ENCODE assay signal across 41 cellular contexts in genomic region chr12:40390980-40391379, GRCh38.
"Had no signal": no experiment of that assay in that cellular context is flagged by ENCODE, and none has a peak within 500 bp of the region (broad histone marks: within the 10 kb centered on the region; RNA-seq: fewer than 3 reads in every experiment).

No MANE protein-coding gene starts in this region.

- H3K9me3 ChIP-seq: adrenal gland, ascending aorta, body of pancreas, breast epithelium had no signal

- H3K27me3 ChIP-seq: adrenal gland, ascending aorta, body of pancreas, brain microvascular endothelial cell, breast epithelium, cardiac muscle cell had no signal

- H3K36me3 Mint-ChIP-seq: activated naive CD4-positive, alpha-beta T cell treated with anti-CD3 and anti-CD28 coated beads, Interleukin-2, amount 10 ng/mL, durations not matched to agents 7 days and 5 days; activated naive CD4-positive, alpha-beta T cell treated with anti-CD3 and anti-CD28 coated beads, Interleukin-2, amount 50 U/mL, for 24 hours; activated naive CD4-positive, alpha-beta T cell treated with anti-CD3 and anti-CD28 coated beads, Interleukin-2, amount 50 U/mL, for 72 hours; activated naive CD8-positive, alpha-beta T cell; activated naive CD8-positive, alpha-beta T cell treated with anti-CD3 and anti-CD28 coated beads for 36 hours; activated naive CD8-positive, alpha-beta T cell treated with anti-CD3 and anti-CD28 coated beads, Interleukin-2, amount 10 ng/mL, durations not matched to agents 7 days and 5 days; brain had no signal

- H3K4me1 ChIP-seq: adrenal gland, ascending aorta, body of pancreas, breast epithelium had no signal

- DNase-seq: activated effector memory CD4-positive, alpha-beta T cell treated with anti-CD3 and anti-CD28 coated beads, Interleukin-2, amount 50 U/mL, for 16 hours; activated effector memory CD4-positive, alpha-beta T cell treated with Interleukin-2 at 50 U/mL for 16 hours; activated gamma-delta T cell; activated gamma-delta T cell treated with Interleukin-2 at 50 U/mL for 16 hours; activated naive CD4-positive, alpha-beta T cell; activated naive CD4-positive, alpha-beta T cell treated with anti-CD3 and anti-CD28 coated beads for 36 hours; activated naive CD4-positive, alpha-beta T cell treated with anti-CD3 and anti-CD28 coated beads, Interleukin-2, amount 10 ng/mL, durations not matched to agents 7 days and 5 days; activated naive CD4-positive, alpha-beta T cell treated with anti-CD3 and anti-CD28 coated beads, Interleukin-2, amount 50 U/mL, for 16 hours; activated naive CD4-positive, alpha-beta T cell treated with Interleukin-2 at 50 U/mL for 16 hours; activated naive CD8-positive, alpha-beta T cell treated with anti-CD3 and anti-CD28 coated beads for 36 hours; activated naive CD8-positive, alpha-beta T cell treated with anti-CD3 and anti-CD28 coated beads, Interleukin-2, amount 10 ng/mL, durations not matched to agents 7 days and 5 days; activated naive CD8-positive, alpha-beta T cell treated with anti-CD3 and anti-CD28 coated beads, Interleukin-2, amount 50 U/mL, for 24 hours; activated T-cell treated with anti-CD3 and anti-CD28 coated beads for 4 hours; activated T-cell treated with anti-CD3 and anti-CD28 coated beads, Interleukin-2, amount 50 U/mL, for 1 hour; activated T-cell treated with anti-CD3 and anti-CD28 coated beads, Interleukin-2, amount 50 U/mL, for 24 hours; activated T-cell treated with anti-CD3 and anti-CD28 coated beads, Interleukin-2, amount 50 U/mL, for 4 hours; activated T-cell treated with anti-CD3 and anti-CD28 coated beads, Interleukin-2, amount 50 U/mL, for 48 hours; activated T-cell treated with anti-CD3 and anti-CD28 coated beads, Interleukin-2, amount 50 U/mL, for 72 hours; adrenal gland; amniotic stem cell; amygdala; anterior cingulate cortex; aorta; body of pancreas; brain microvascular endothelial cell; caudate nucleus; central memory CD4-positive, alpha-beta T cell; cerebellar nuclear complex had no signal

- FAIRE-seq: astrocyte, bronchial epithelial cell had no signal

- H3K9me3 Mint-ChIP-seq: activated naive CD8-positive, alpha-beta T cell treated with anti-CD3 and anti-CD28 coated beads for 36 hours; activated naive CD8-positive, alpha-beta T cell treated with anti-CD3 and anti-CD28 coated beads, Interleukin-2, amount 50 U/mL, for 24 hours; activated T-cell treated with anti-CD3 and anti-CD28 coated beads, Interleukin-2, amount 50 U/mL, for 72 hours; activated T-helper 1 cell treated with anti-CD3 and anti-CD28 coated beads, Interleukin-12 subunit alpha, Interleukin-12 subunit beta, Interleukin-2, Interleukin-4 antibody, amounts not matched to agents 30 ng/mL and 10 ng/mL and 1 ng/mL, durations not matched to agents 14 hours and 24 hours and 36 hours; activated T-helper 17 cell treated with anti-CD3 and anti-CD28 coated beads, Interleukin-2, amount 50 U/mL, for 72 hours; activated T-helper 2 cell treated with anti-CD3 and anti-CD28 coated beads, Interferon-gamma antibody, Interleukin-2, Interleukin-4, amounts not matched to agents 10 μg/mL and 5 μg/mL and 100 μg/mL, durations not matched to agents 14 hours and 24 hours and 36 hours; central memory CD8-positive, alpha-beta T cell had no signal

- H3K27me3 Mint-ChIP-seq: activated naive CD4-positive, alpha-beta T cell treated with anti-CD3 and anti-CD28 coated beads, Interleukin-2, amount 10 ng/mL, durations not matched to agents 7 days and 5 days; activated naive CD4-positive, alpha-beta T cell treated with anti-CD3 and anti-CD28 coated beads, Interleukin-2, amount 50 U/mL, for 24 hours; activated naive CD8-positive, alpha-beta T cell; activated naive CD8-positive, alpha-beta T cell treated with anti-CD3 and anti-CD28 coated beads for 36 hours; activated naive CD8-positive, alpha-beta T cell treated with anti-CD3 and anti-CD28 coated beads, Interleukin-2, amount 10 ng/mL, durations not matched to agents 7 days and 5 days; activated naive CD8-positive, alpha-beta T cell treated with anti-CD3 and anti-CD28 coated beads, Interleukin-2, amount 50 U/mL, for 24 hours; activated T-cell treated with anti-CD3 and anti-CD28 coated beads, Interleukin-2, amount 50 U/mL, for 24 hours; activated T-helper 17 cell treated with anti-CD3 and anti-CD28 coated beads, Interleukin-2, amount 50 U/mL, for 72 hours; central memory CD8-positive, alpha-beta T cell had no signal

- H3K27ac Mint-ChIP-seq: activated naive CD4-positive, alpha-beta T cell treated with anti-CD3 and anti-CD28 coated beads for 36 hours; activated naive CD4-positive, alpha-beta T cell treated with anti-CD3 and anti-CD28 coated beads, Interleukin-2, amount 10 ng/mL, durations not matched to agents 7 days and 5 days; activated naive CD4-positive, alpha-beta T cell treated with anti-CD3 and anti-CD28 coated beads, Interleukin-2, amount 50 U/mL, for 24 hours; activated naive CD4-positive, alpha-beta T cell treated with anti-CD3 and anti-CD28 coated beads, Interleukin-2, amount 50 U/mL, for 72 hours; activated naive CD8-positive, alpha-beta T cell; activated naive CD8-positive, alpha-beta T cell treated with anti-CD3 and anti-CD28 coated beads for 36 hours; activated naive CD8-positive, alpha-beta T cell treated with anti-CD3 and anti-CD28 coated beads, Interleukin-2, amount 10 ng/mL, durations not matched to agents 7 days and 5 days; activated naive CD8-positive, alpha-beta T cell treated with anti-CD3 and anti-CD28 coated beads, Interleukin-2, amount 50 U/mL, for 24 hours; activated T-cell treated with anti-CD3 and anti-CD28 coated beads, Interleukin-2, amount 50 U/mL, for 24 hours; activated T-cell treated with anti-CD3 and anti-CD28 coated beads, Interleukin-2, amount 50 U/mL, for 72 hours; activated T-helper 1 cell treated with anti-CD3 and anti-CD28 coated beads, Interleukin-12 subunit alpha, Interleukin-12 subunit beta, Interleukin-2, Interleukin-4 antibody, amounts not matched to agents 30 ng/mL and 10 ng/mL and 1 ng/mL, durations not matched to agents 14 hours and 24 hours and 36 hours; activated T-helper 17 cell treated with anti-CD3 and anti-CD28 coated beads, Interleukin-2, amount 50 U/mL, for 72 hours; activated T-helper 2 cell treated with anti-CD3 and anti-CD28 coated beads, Interferon-gamma antibody, Interleukin-2, Interleukin-4, amounts not matched to agents 10 μg/mL and 5 μg/mL and 100 μg/mL, durations not matched to agents 14 hours and 24 hours and 36 hours; brain had no signal

- H3K27ac ChIP-seq: adrenal gland, ascending aorta, body of pancreas, brain microvascular endothelial cell, breast epithelium, cardiac muscle cell had no signal

- H3K4me3 ChIP-seq: adrenal gland, ascending aorta, body of pancreas, breast epithelium, cardiac muscle cell had no signal

- H3K4me3 Mint-ChIP-seq: activated naive CD4-positive, alpha-beta T cell treated with anti-CD3 and anti-CD28 coated beads for 36 hours; activated naive CD4-positive, alpha-beta T cell treated with anti-CD3 and anti-CD28 coated beads, Interleukin-2, amount 10 ng/mL, durations not matched to agents 7 days and 5 days; activated naive CD4-positive, alpha-beta T cell treated with anti-CD3 and anti-CD28 coated beads, Interleukin-2, amount 50 U/mL, for 24 hours; activated naive CD8-positive, alpha-beta T cell; activated naive CD8-positive, alpha-beta T cell treated with anti-CD3 and anti-CD28 coated beads for 36 hours; activated naive CD8-positive, alpha-beta T cell treated with anti-CD3 and anti-CD28 coated beads, Interleukin-2, amount 10 ng/mL, durations not matched to agents 7 days and 5 days; activated naive CD8-positive, alpha-beta T cell treated with anti-CD3 and anti-CD28 coated beads, Interleukin-2, amount 50 U/mL, for 24 hours; activated T-cell treated with anti-CD3 and anti-CD28 coated beads, Interleukin-2, amount 50 U/mL, for 24 hours; activated T-cell treated with anti-CD3 and anti-CD28 coated beads, Interleukin-2, amount 50 U/mL, for 4 hours; activated T-cell treated with anti-CD3 and anti-CD28 coated beads, Interleukin-2, amount 50 U/mL, for 72 hours; activated T-helper 1 cell treated with anti-CD3 and anti-CD28 coated beads, Interleukin-12 subunit alpha, Interleukin-12 subunit beta, Interleukin-2, Interleukin-4 antibody, amounts not matched to agents 30 ng/mL and 10 ng/mL and 1 ng/mL, durations not matched to agents 14 hours and 24 hours and 36 hours; activated T-helper 17 cell treated with anti-CD3 and anti-CD28 coated beads, Interleukin-2, amount 50 U/mL, for 72 hours; brain; central memory CD8-positive, alpha-beta T cell had no signal

- H3K36me3 ChIP-seq: adrenal gland, ascending aorta, brain microvascular endothelial cell, breast epithelium, cardiac muscle cell had no signal

- H3K4me1 Mint-ChIP-seq: activated naive CD4-positive, alpha-beta T cell treated with anti-CD3 and anti-CD28 coated beads, Interleukin-2, amount 10 ng/mL, durations not matched to agents 7 days and 5 days; activated naive CD4-positive, alpha-beta T cell treated with anti-CD3 and anti-CD28 coated beads, Interleukin-2, amount 50 U/mL, for 24 hours; activated naive CD8-positive, alpha-beta T cell treated with anti-CD3 and anti-CD28 coated beads for 36 hours; activated naive CD8-positive, alpha-beta T cell treated with anti-CD3 and anti-CD28 coated beads, Interleukin-2, amount 10 ng/mL, durations not matched to agents 7 days and 5 days; activated naive CD8-positive, alpha-beta T cell treated with anti-CD3 and anti-CD28 coated beads, Interleukin-2, amount 50 U/mL, for 24 hours; activated T-helper 17 cell treated with anti-CD3 and anti-CD28 coated beads, Interleukin-2, amount 50 U/mL, for 72 hours; brain; central memory CD8-positive, alpha-beta T cell had no signal

- ATAC-seq: activated naive CD4-positive, alpha-beta T cell treated with anti-CD3 and anti-CD28 coated beads, Interleukin-2, amount 50 U/mL, for 72 hours; activated naive CD8-positive, alpha-beta T cell treated with anti-CD3 and anti-CD28 coated beads, Interleukin-2, amount 50 U/mL, for 24 hours; activated T-cell treated with anti-CD3 and anti-CD28 coated beads, Interleukin-2, amount 50 U/mL, for 4 hours; activated T-cell treated with anti-CD3 and anti-CD28 coated beads, Interleukin-2, amount 50 U/mL, for 72 hours; activated T-helper 17 cell treated with anti-CD3 and anti-CD28 coated beads, Interleukin-2, amount 50 U/mL, for 72 hours; body of pancreas had no signal
